Comparison of ENCODE assay signal across 8 cellular contexts in genomic region chr19:40751065-40751923, GRCh38. TPM values are rescaled to one million over a fixed set of nuclear protein-coding genes. Genes with fewer than 3 reads are reported as not detected.
DNase-seq lines count a peak whose midpoint lies in the region; TF ChIP-seq lines count a peak whose summit lies in the region.

TSS of gene SNRPA (plus strand) at chr19:40751203. CDS start at chr19:40751409, 206 bp downstream.

- H3K4ac ChIP-seq in H9 (ENCODE audit: low read depth, low read length): peak within 1 kb of the TSS; percentile 71; the same call in 1 of the 2 replicates

- no peak within 1 kb of the TSS for H2BK15ac ChIP-seq in H9 (ENCODE audit: low read depth, low read length)

- peaks cover 8% of the 10 kb centered on the region for H3K79me1 ChIP-seq in H9 (ENCODE audit: insufficient read depth, low read depth, low read length, poor library complexity, severe bottlenecking)

- H4K91ac ChIP-seq in H9 (ENCODE audit: insufficient read length, low read depth, low read length): peak within 1 kb of the TSS; percentile 82

- H3K9me3 Mint-ChIP-seq in H9: peaks cover 0 to 3% of the 10 kb centered on the region in 2 experiments; a peak in 1 of 5 replicates

- H3K27ac ChIP-seq in H9 (ENCODE audit: insufficient read length, low read depth, low read length) (peak within 1 kb of the TSS; percentile 93), neural cell (ENCODE audit: low read length) (peak within 1 kb of the TSS; percentile 80), stomach smooth muscle (ENCODE audit: low read length) (peak within 1 kb of the TSS; percentile 88)

- peaks cover 3% of the 10 kb centered on the region for H4K20me1 ChIP-seq in H9 (ENCODE audit: control insufficient read depth, insufficient read depth, insufficient read length)
- no peaks in the 10 kb centered on the region for H4K20me1 ChIP-seq in neural cell (ENCODE audit: insufficient read depth)

- DNase-seq in ELF-1 (ENCODE audit: low read depth, low spot score): peak; percentile 99
- peak; percentile 98 for DNase-seq in H9
- peak; percentile 99 for DNase-seq in MG63
- peak; percentile 99 for DNase-seq in SHP77 treated with DMSO at 0.1 percent for 48 hours (lab: John Stamatoyannopoulos, UW)
- DNase-seq in activated gamma-delta T cell (lab: John Stamatoyannopoulos, UW): peak; percentile 69
- DNase-seq in fibroblast of villous mesenchyme (ENCODE audit: low read depth): peak; percentile 99

- H3K9ac ChIP-seq in H9 (ENCODE audit: extremely low read depth, insufficient read length, low read length): peak within 1 kb of the TSS; percentile 99
- H3K9ac ChIP-seq in neural cell (ENCODE audit: low read length): peak within 1 kb of the TSS; percentile 76
- H3K9ac ChIP-seq in stomach smooth muscle (ENCODE audit: low read length in 2 of 2): peak within 1 kb of the TSS; percentile 89 to 96

- H3K9me2 ChIP-seq in neural cell (ENCODE audit: insufficient read depth, low read length): no peaks in the 10 kb centered on the region

- H3K79me2 ChIP-seq in H9 (ENCODE audit: insufficient read depth, low read length): peaks cover 38% of the 10 kb centered on the region; the same call in 1 of the 2 replicates
- peaks cover 45% of the 10 kb centered on the region for H3K79me2 ChIP-seq in neural cell (replicated peaks; ENCODE audit: insufficient read depth, low read length)

- H3K4me3 ChIP-seq in MG63: peak within 1 kb of the TSS; percentile 84
- peak within 1 kb of the TSS; percentile 91 for H3K4me3 ChIP-seq in fibroblast of villous mesenchyme (ENCODE audit: low read depth, low read length)
- peak within 1 kb of the TSS; percentile 81 for H3K4me3 ChIP-seq in neural cell (ENCODE audit: low read length)
- peak within 1 kb of the TSS; percentile 86 to 93 for H3K4me3 ChIP-seq in stomach smooth muscle (ENCODE audit: low read length in 2 of 2)

- no peaks in the 10 kb centered on the region for H3K9me3 ChIP-seq in H9 (ENCODE audit: control insufficient read depth, low read depth, low read length)
- H3K9me3 ChIP-seq in MG63: no peaks in the 10 kb centered on the region
- H3K9me3 ChIP-seq in neural cell (ENCODE audit: low read length): no peaks in the 10 kb centered on the region
- H3K9me3 ChIP-seq in stomach smooth muscle (ENCODE audit: control insufficient read depth in 2 of 2, low read length in 2 of 2): no peaks in the 10 kb centered on the region

- peak within 1 kb of the TSS; percentile 86 for H3T11ph ChIP-seq in H9 (ENCODE audit: low read length)

- H4K8ac ChIP-seq in H9 (replicated peaks; ENCODE audit: insufficient read length, low read depth, low read length): peak within 1 kb of the TSS; percentile 78

- H3K4me1 ChIP-seq in H9 (ENCODE audit: insufficient read depth, low read length): no peaks in the 10 kb centered on the region; the same call in 1 of the 2 replicates
- H3K4me1 ChIP-seq in stomach smooth muscle (ENCODE audit: control insufficient read depth, insufficient read depth, low read length): peaks cover 43% of the 10 kb centered on the region

- H2BK20ac ChIP-seq in H9 (ENCODE audit: low read depth, low read length, poor library complexity, severe bottlenecking): no peak within 1 kb of the TSS

- peak within 1 kb of the TSS; percentile 77 for H2BK12ac ChIP-seq in H9 (ENCODE audit: insufficient read length, low read depth, low read length)

- peak within 1 kb of the TSS; percentile 100 for H3K18ac ChIP-seq in H9 (ENCODE audit: insufficient read length, low read depth, low read length)

- H3K27ac Mint-ChIP-seq in H9: peak within 1 kb of the TSS; percentile 99

- no peak within 1 kb of the TSS for H2AFZ ChIP-seq in H9 (ENCODE audit: low read length)
- peak within 1 kb of the TSS; percentile 92 for H2AFZ ChIP-seq in neural cell (ENCODE audit: low read depth, low read length)

- TF ChIP-seq EP300 in neural cell (conservative IDR thresholded peaks at IDR 0.05; ENCODE audit: poor library complexity, severe bottlenecking): no peak

- peak within 1 kb of the TSS; percentile 85 for H3K4me2 ChIP-seq in H9 (ENCODE audit: insufficient read depth, insufficient read length, low read length)
- H3K4me2 ChIP-seq in neural cell (ENCODE audit: low read length): peak within 1 kb of the TSS; percentile 90

- peaks cover 41% of the 10 kb centered on the region for H3K36me3 ChIP-seq in MG63
- no peaks in the 10 kb centered on the region for H3K36me3 ChIP-seq in neural cell (ENCODE audit: insufficient read depth, low read length)
- H3K36me3 ChIP-seq in stomach smooth muscle (ENCODE audit: control insufficient read depth in 2 of 2, insufficient read depth in 2 of 2, low read length in 2 of 2): peaks cover 2 to 8% of the 10 kb centered on the region in 2 donors

- peak within 1 kb of the TSS; percentile 95 to 98 for H3K4me3 Mint-ChIP-seq in H9

- no peaks in the 10 kb centered on the region; the same call in none of the 2 replicates for H3K27me3 Mint-ChIP-seq in H9 (ENCODE audit: low read depth)

- H3K14ac ChIP-seq in H9 (ENCODE audit: insufficient read depth, low read length): peak within 1 kb of the TSS; percentile 100

- H3K56ac ChIP-seq in H9 (ENCODE audit: insufficient read length, low read depth, low read length): peak within 1 kb of the TSS; percentile 95

- peak; percentile 26 for TF ChIP-seq RAD21 in neural cell (conservative IDR thresholded peaks at IDR 0.05)

- H3K23ac ChIP-seq in H9 (ENCODE audit: insufficient read length, low read depth, low read length): no peak within 1 kb of the TSS

- H4K5ac ChIP-seq in H9 (ENCODE audit: insufficient read length, low read depth, low read length): peak within 1 kb of the TSS; percentile 94

- H3F3A ChIP-seq in neural cell (ENCODE audit: insufficient read depth, low read length, poor library complexity, severe bottlenecking): no peaks in the 10 kb centered on the region

- TF ChIP-seq CTCF in H9 (conservative IDR thresholded peaks at IDR 0.05): no peak
- no peak for TF ChIP-seq CTCF in fibroblast of villous mesenchyme (IDR thresholded peaks at IDR 0.05; ENCODE audit: insufficient read depth, low read depth, low read length)
- TF ChIP-seq CTCF in neural cell (IDR thresholded peaks at IDR 0.05; ENCODE audit: poor library complexity, severe bottlenecking): no peak

- H3K27me3 ChIP-seq in H9 (ENCODE audit: insufficient read depth, low read length) (no peaks in the 10 kb centered on the region), MG63 (no peaks in the 10 kb centered on the region), neural cell (ENCODE audit: insufficient read depth, low read depth, low read length) (no peaks in the 10 kb centered on the region), stomach smooth muscle (ENCODE audit: control insufficient read depth in 1 of 2, insufficient read depth in 2 of 2, low read length in 2 of 2) (no peaks in the 10 kb centered on the region)

- H3K23me2 ChIP-seq in H9 (ENCODE audit: insufficient read length, low read depth, low read length, poor library complexity, severe bottlenecking): peaks cover 9% of the 10 kb centered on the region

- H3K4me1 Mint-ChIP-seq in H9: peaks cover 31 to 40% of the 10 kb centered on the region in 2 experiments

- H3K36me3 Mint-ChIP-seq in H9 (ENCODE audit: insufficient read depth in 1 of 3, low read depth in 3 of 3): peaks cover 38 to 51% (median 40%) of the 10 kb centered on the region in 3 experiments

- no CpG with 5 or more reads among the region's 42 CpGs for WGBS in H9 (ENCODE audit: extremely low coverage, insufficient read length, low lambda C conversion rate)

- H2BK5ac ChIP-seq in H9 (ENCODE audit: insufficient read length, low read length): peak within 1 kb of the TSS; percentile 71

- H2BK120ac ChIP-seq in H9 (ENCODE audit: low read depth, low read length, poor library complexity, severe bottlenecking): peak within 1 kb of the TSS; percentile 98

- peak within 1 kb of the TSS; percentile 24 for H2AK5ac ChIP-seq in H9 (ENCODE audit: insufficient read length, low read length)

TF ChIP-seq in neural cell, 6 proteins besides CTCF, POLR2A, EP300 and RAD21:
- peak; percentile 74 for TF ChIP-seq POLR2AphosphoS5 (IDR thresholded peaks at IDR 0.05)
- no peak for TF ChIP-seq EZH2 (IDR thresholded peaks at IDR 0.05; ENCODE audit: borderline replicate concordance, insufficient read depth, low read length, poor library complexity, severe bottlenecking)
- TF ChIP-seq SMC3 (conservative IDR thresholded peaks at IDR 0.05; ENCODE audit: poor library complexity): peak; percentile 37
- TF ChIP-seq MXI1 (conservative IDR thresholded peaks at IDR 0.05; ENCODE audit: poor library complexity, severe bottlenecking): peak; percentile 97
TF ChIP-seq in neural cell: peak in this region for 3.

RNA-seq across cellular contexts. Expression of gene SNRPA, which starts in this region (rescaled TPM):
- total RNA-seq in H9 (2021) (199 and 225 TPM in 2 replicates), fibroblast of villous mesenchyme (34.1 and 36.1 TPM in 2 replicates)
- 66.4 and 68.4 TPM in 2 replicates for total RNA-seq in MG63 (2014; rRNA removed; shearing (Covaris generic); ENCODE audit: low replicate concordance)
- polyA plus RNA-seq in neural cell: 29.9 and 37.9 TPM in 2 replicates
- 14.4 and 19.2 TPM in 2 replicates for polyA minus RNA-seq in neural cell

Comparison
In these comparisons a context has a peak if more than half of its experiments do, and no peak if none do; other contexts are left out.
1. Peak in every context shown above with its lines: DNase-seq, H3K4me3 ChIP-seq and H3K27ac ChIP-seq.